8 cellular contexts compared by ENCODE assay signal in the genomic region with DNA sequence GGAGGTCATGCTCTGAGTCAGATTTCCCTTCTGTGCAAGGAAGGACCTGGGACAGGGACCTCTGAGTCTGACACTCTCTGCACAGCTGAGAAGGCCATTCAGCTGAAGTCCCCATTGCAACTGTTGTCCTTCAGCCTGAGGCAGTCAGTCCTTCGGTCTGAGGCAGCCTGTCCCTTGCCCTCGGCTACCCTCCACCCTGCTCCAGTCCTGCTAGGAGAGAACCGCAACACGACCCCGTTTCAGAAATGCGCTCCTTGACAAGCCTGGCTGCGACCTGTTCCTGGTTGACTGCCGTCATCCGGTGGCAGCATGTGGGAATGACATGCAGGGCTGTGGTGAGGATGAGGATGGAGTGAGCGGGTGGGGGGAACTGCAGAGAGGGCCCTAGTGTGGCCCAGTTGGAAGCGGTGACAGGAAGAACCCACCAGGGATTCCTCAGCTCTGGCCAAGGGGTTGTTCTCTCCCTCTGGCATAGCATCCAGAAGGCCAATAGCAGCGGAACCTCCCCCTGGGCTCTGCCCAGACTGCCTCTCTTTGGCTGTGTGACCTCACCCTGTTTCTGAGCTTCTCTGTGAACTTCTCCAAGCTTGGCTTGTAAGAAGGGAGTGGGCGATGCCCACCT. TPM values are rescaled to one million over a fixed set of nuclear protein-coding genes. Genes with fewer than 3 reads are reported as not detected.
A peak's percentile ranks its signal among the peaks of the same experiment; 100 is the strongest.
DNase-seq lines count a peak whose midpoint lies in the region; ATAC-seq and TF ChIP-seq lines count a peak whose summit lies in the region.

No MANE protein-coding gene starts in this region.

- no peaks in the 10 kb centered on the region for H3K79me2 ChIP-seq in PC-3 (ENCODE audit: low read length)

- no peaks in the 10 kb centered on the region for H3K9me3 Mint-ChIP-seq in neural crest cell

- H3K27ac Mint-ChIP-seq in neural crest cell (ENCODE audit: unreplicated experiment), result no peak overlapping the region

- no peaks in the 10 kb centered on the region for H3K4me1 ChIP-seq in PC-3 (ENCODE audit: insufficient read depth, low read length)

- H3K27me3 Mint-ChIP-seq in neural crest cell (ENCODE audit: low read depth), result peaks cover 48% of the 10 kb centered on the region

- no peaks in the 10 kb centered on the region for H4K20me1 ChIP-seq in PC-3 (ENCODE audit: low read length)

- H3K4me1 Mint-ChIP-seq in neural crest cell, result no peaks in the 10 kb centered on the region

- no peak overlapping the region for H3K9ac ChIP-seq in PC-3 (ENCODE audit: low read length)

- CTCF ChIA-PET in PC-3 (lab: Charles Lee), result interaction anchor here (0.5 to 2.8 kb wide), 5 partner anchors 138 to 187 kb away, joined by 4 to 18 read pairs (median 4); no protein-coding TSS in a partner anchor

- intact Hi-C loops in PC-3 (cut with micrococcal nuclease), result loop anchor here (1.0 to 10.0 kb wide), 2 partner anchors 140 to 228 kb away; a partner anchor contains a TSS

- no peaks in the 10 kb centered on the region for H3K9me3 ChIP-seq in PC-3 (ENCODE audit: low read length)

- TF ChIP-seq CTCF in GM06990 (IDR thresholded peaks at IDR 0.05; ENCODE audit: insufficient read depth, low read length, poor library complexity, severe bottlenecking), result peak; percentile 97
- TF ChIP-seq CTCF in HL-60 (IDR thresholded peaks at IDR 0.05; ENCODE audit: insufficient read depth, low read length), result peak; percentile 72
- TF ChIP-seq CTCF in PC-3 (conservative IDR thresholded peaks at IDR 0.05; ENCODE audit: low read depth, low read length), result peak; percentile 100
- TF ChIP-seq CTCF in fibroblast of mammary gland (conservative IDR thresholded peaks at IDR 0.05; ENCODE audit: control insufficient read depth, insufficient read depth, low read depth, low read length), result peak; percentile 96
- peak; percentile 98 for TF ChIP-seq CTCF in neural crest cell (conservative IDR thresholded peaks at IDR 0.05)

- POLR2A ChIA-PET in PC-3 (lab: Charles Lee; ENCODE audit: unreplicated experiment), result interaction anchor here (0.6 kb wide), 1 partner anchor 65 kb away, joined by 4 read pairs; no protein-coding TSS in a partner anchor

- peak overlapping the region; percentile 66 for H3K4me2 ChIP-seq in PC-3 (ENCODE audit: low read length)

- H3K27me3 ChIP-seq in GM06990 (replicated peaks; ENCODE audit: control insufficient read depth, insufficient read depth, low read length) (no peaks in the 10 kb centered on the region; the same call in none of the 2 replicates), HL-60 (ENCODE audit: insufficient read depth, poor library complexity, severe bottlenecking) (peaks cover 5% of the 10 kb centered on the region), PC-3 (ENCODE audit: low read length) (peaks cover 35% of the 10 kb centered on the region)

- DNase-seq in GM06990 (ENCODE audit: extremely low read depth, insufficient read length) (peak; percentile 64), HL-60 (ENCODE audit: low read depth in 1 of 2, low spot score in 1 of 2) (peak; percentile 32 to 57), PC-3 (peak; percentile 83), fibroblast of mammary gland (ENCODE audit: low read depth) (peak; percentile 55), neural crest cell (ENCODE audit: low read depth, low spot score) (peak; percentile 79)
- DNase-seq in activated T-cell treated with anti-CD3 and anti-CD28 coated beads, Interleukin-2, amount 50 U/mL, for 48 hours, result peak; percentile 86 to 89
- DNase-seq in stimulated activated naive CD8-positive, alpha-beta T cell treated with anti-CD3 and anti-CD28 coated beads, Interleukin-15, Interleukin-2, amounts not matched to agents 100 U/mL and 50 U/mL, for 24 hours, result peak; percentile 78

- H3K4me3 Mint-ChIP-seq in neural crest cell, result no peak overlapping the region

- no TSS peak for BruUV-seq in PC-3 (replicated peaks; lab: Mats Ljungman, UMichigan)

- H3K27ac ChIP-seq in HL-60 (replicated peaks) (no peak overlapping the region), PC-3 (ENCODE audit: low read length) (no peak overlapping the region)

- H3K36me3 ChIP-seq in GM06990 (ENCODE audit: control insufficient read depth, insufficient read depth, low read length) (no peaks in the 10 kb centered on the region), PC-3 (ENCODE audit: low read depth, low read length) (no peaks in the 10 kb centered on the region)

- H3K4me3 ChIP-seq in GM06990 (replicated peaks; ENCODE audit: low read depth, low read length), result no peak overlapping the region
- no peak overlapping the region for H3K4me3 ChIP-seq in HL-60 (replicated peaks; ENCODE audit: insufficient read depth, low read length)
- no peak overlapping the region for H3K4me3 ChIP-seq in PC-3 (ENCODE audit: low read length)
- no peak overlapping the region for H3K4me3 ChIP-seq in fibroblast of mammary gland (ENCODE audit: control insufficient read depth, low read depth, low read length)

- no peaks in the 10 kb centered on the region for H3F3A ChIP-seq in PC-3 (ENCODE audit: low read length, unreplicated experiment)

- peak overlapping the region; percentile 40; the same call in 1 of the 2 replicates for H2AFZ ChIP-seq in PC-3 (ENCODE audit: low read length)

- no peaks in the 10 kb centered on the region for H3K36me3 Mint-ChIP-seq in neural crest cell (ENCODE audit: low read depth)

- no peaks in the 10 kb centered on the region for H3K9me2 ChIP-seq in PC-3 (replicated peaks; ENCODE audit: low read length)

- ATAC-seq in PC-3, result peak; percentile 83
- peak; percentile 81 for ATAC-seq in stimulated activated naive CD8-positive, alpha-beta T cell treated with anti-CD3 and anti-CD28 coated beads, Interleukin-15, Interleukin-2, amounts not matched to agents 100 U/mL and 50 U/mL, for 24 hours
- no peak for ATAC-seq in HG03457 (IDR thresholded peaks at IDR 0.05; ENCODE audit: unreplicated experiment)

RNA-seq across cellular contexts. Expression of a gene that starts 40.3 kb away (rescaled TPM):
- total RNA-seq in PC-3 (2014; rRNA removed) (not detected in 2 replicates), neural crest cell (0.07 TPM in 1 of 2 replicates, not detected in the other)

RNA-seq across cellular contexts. Expression of a gene that starts 45.7 kb away (rescaled TPM):
- total RNA-seq in PC-3 (2014; rRNA removed), result not detected in 2 replicates
- total RNA-seq in neural crest cell, result 0.23 TPM in 1 of 2 replicates, not detected in the other
